In genomic region chr10:110821508-110821907, GRCh38 we compare ENCODE assay signal across 12 cellular contexts. TPM values are rescaled to one million over a fixed set of nuclear protein-coding genes. Genes with fewer than 3 reads are reported as not detected.
DNase-seq lines count a peak whose midpoint lies in the region; ATAC-seq and TF ChIP-seq lines count a peak whose summit lies in the region.
"Had no signal": no experiment of that assay in that cellular context is flagged by ENCODE, and none has a peak within 500 bp of the region (broad histone marks: within the 10 kb centered on the region; RNA-seq: fewer than 3 reads in every experiment).

No MANE protein-coding gene starts in this region.

- H3K9ac ChIP-seq in neural progenitor cell, result no peak overlapping the region

- H3K9me3 Mint-ChIP-seq in neural progenitor cell (no peaks in the 10 kb centered on the region), type B pancreatic cell (no peaks in the 10 kb centered on the region)
- H3K9me3 Mint-ChIP-seq: activated naive CD4-positive, alpha-beta T cell treated with anti-CD3 and anti-CD28 coated beads, Interleukin-2, amount 10 ng/mL, durations not matched to agents 7 days and 5 days had no signal

- intact Hi-C loops in body of pancreas (cut with DNase I), result no loop called here
- intact Hi-C loops in Right ventricle myocardium superior (cut with DNase I), result no loop called here

- H3K27ac ChIP-seq in body of pancreas, result peak overlapping the region in 3 of 4 donors; percentile 74 to 85 (median 75)
- no peak overlapping the region for H3K27ac ChIP-seq in neural progenitor cell
- H3K27ac ChIP-seq: C4-2B had no signal

- ATAC-seq in body of pancreas (no peak), Right ventricle myocardium superior (ENCODE audit: poor library complexity) (peak; percentile 65), GM21528 (IDR thresholded peaks at IDR 0.05; ENCODE audit: low FRiP score, unreplicated experiment) (no peak)
- ATAC-seq: GM12878 had no signal

- H2AFZ ChIP-seq in neural progenitor cell (replicated peaks), result peak overlapping the region; percentile 82

- H3K79me2 ChIP-seq in neural progenitor cell (ENCODE audit: low read depth), result no peaks in the 10 kb centered on the region

- H3K4me1 ChIP-seq in body of pancreas (peaks cover 77% of the 10 kb centered on the region), neural progenitor cell (peaks cover 48% of the 10 kb centered on the region)

- TF ChIP-seq POLR2A in body of pancreas (IDR thresholded peaks at IDR 0.05), result no peak

- no peak for DNase-seq in body of pancreas
- DNase-seq in Right ventricle myocardium superior, result peak; percentile 71
- no peak for DNase-seq in neural progenitor cell (ENCODE audit: low spot score)
- DNase-seq in type B pancreatic cell (ENCODE audit: extremely low spot score, unreplicated experiment), result no peak
- no peak for DNase-seq in islet precursor cell
- no peak for DNase-seq in stimulated activated CD4-positive, alpha-beta T cell treated with anti-CD3 and anti-CD28 coated beads, Interleukin-4, amount 100 ng/mL, for 4 hours
- DNase-seq: activated naive CD4-positive, alpha-beta T cell treated with anti-CD3 and anti-CD28 coated beads, Interleukin-2, amount 10 ng/mL, durations not matched to agents 7 days and 5 days; midbrain; NCI-H1092 had no signal

- H3K27me3 Mint-ChIP-seq in neural progenitor cell (ENCODE audit: insufficient read depth, low read depth) (peaks cover 10% of the 10 kb centered on the region), type B pancreatic cell (no peaks in the 10 kb centered on the region)

- WGBS in body of pancreas, 2 donors, result 68 to 89% methylated on average over 3 to 7 of the region's 7 CpGs

- H3K36me3 ChIP-seq in body of pancreas (replicated peaks in 1 of 2; ENCODE audit: insufficient read depth in 1 of 2, low read depth in 2 of 2) (no peaks in the 10 kb centered on the region), neural progenitor cell (no peaks in the 10 kb centered on the region)

- H3K4me3 ChIP-seq in body of pancreas (no peak overlapping the region), neural progenitor cell (no peak overlapping the region)
- H3K4me3 ChIP-seq: GM12878 had no signal

- H3K4me3 Mint-ChIP-seq in neural progenitor cell (no peak overlapping the region), type B pancreatic cell (no peak overlapping the region)
- H3K4me3 Mint-ChIP-seq: activated naive CD4-positive, alpha-beta T cell treated with anti-CD3 and anti-CD28 coated beads, Interleukin-2, amount 10 ng/mL, durations not matched to agents 7 days and 5 days had no signal

- peaks cover 23% of the 10 kb centered on the region for H3F3A ChIP-seq in neural progenitor cell (ENCODE audit: low read depth)

- H3K36me3 Mint-ChIP-seq in neural progenitor cell (no peaks in the 10 kb centered on the region), type B pancreatic cell (peaks cover 5% of the 10 kb centered on the region)
- H3K36me3 Mint-ChIP-seq: activated naive CD4-positive, alpha-beta T cell treated with anti-CD3 and anti-CD28 coated beads, Interleukin-2, amount 10 ng/mL, durations not matched to agents 7 days and 5 days had no signal

- H4K20me1 ChIP-seq in neural progenitor cell (ENCODE audit: low read depth), result no peaks in the 10 kb centered on the region

- no peaks in the 10 kb centered on the region for H3K9me3 ChIP-seq in body of pancreas
- no peaks in the 10 kb centered on the region for H3K9me3 ChIP-seq in neural progenitor cell (ENCODE audit: low read depth)

- H3K4me1 Mint-ChIP-seq in neural progenitor cell (peaks cover 82% of the 10 kb centered on the region), type B pancreatic cell (ENCODE audit: unreplicated experiment) (peaks cover 81% of the 10 kb centered on the region)

- no peak for TF ChIP-seq CTCF in body of pancreas (IDR thresholded peaks at IDR 0.05)
- TF ChIP-seq CTCF in neural progenitor cell (IDR thresholded peaks at IDR 0.05), result no peak
- no peak for TF ChIP-seq CTCF in type B pancreatic cell (conservative IDR thresholded peaks at IDR 0.05)

- H3K27me3 ChIP-seq in body of pancreas (no peaks in the 10 kb centered on the region), neural progenitor cell (no peaks in the 10 kb centered on the region)

- peak overlapping the region; percentile 69 for H3K4me2 ChIP-seq in neural progenitor cell

- H3K27ac Mint-ChIP-seq in neural progenitor cell (peak overlapping the region; percentile 97), type B pancreatic cell (peak overlapping the region; percentile 88)
- H3K27ac Mint-ChIP-seq: activated naive CD4-positive, alpha-beta T cell treated with anti-CD3 and anti-CD28 coated beads, Interleukin-2, amount 10 ng/mL, durations not matched to agents 7 days and 5 days had no signal

RNA-seq across cellular contexts. Expression of gene PDCD4, which starts 50.2 kb away (rescaled TPM):
- total RNA-seq in body of pancreas, result 100 to 1,000 TPM; 332 to 458 TPM
- 90.0 TPM for total RNA-seq in Right ventricle myocardium superior
- 57.7 and 106 TPM in 2 replicates for total RNA-seq in neural progenitor cell (ENCODE audit: low replicate concordance)
- 122 and 145 TPM in 2 replicates for total RNA-seq in type B pancreatic cell (ENCODE audit: low replicate concordance)
